ENCODE assay signal across 8 cellular contexts in genomic region chr1:51926171-51926812, GRCh38. TPM values are rescaled to one million over a fixed set of nuclear protein-coding genes. Genes with fewer than 3 reads are reported as not detected.
DNase-seq lines count a peak whose midpoint lies in the region; ATAC-seq, FAIRE-seq and TF ChIP-seq lines count a peak whose summit lies in the region.

No MANE protein-coding gene starts in this region.

- TF ChIP-seq POLR2A in NB4 (IDR thresholded peaks at IDR 0.05; ENCODE audit: extremely low read depth, insufficient read length) (no peak), endothelial cell of umbilical vein (IDR thresholded peaks at IDR 0.05; ENCODE audit: low read depth, low read length) (no peak), GM18505 (IDR thresholded peaks at IDR 0.05; ENCODE audit: borderline replicate concordance, extremely low read depth, insufficient read depth, insufficient read length) (no peak)

- TF ChIP-seq CTCF in NB4 (IDR thresholded peaks at IDR 0.05; ENCODE audit: low read depth, low read length) = peak; percentile 48
- TF ChIP-seq CTCF in endothelial cell of umbilical vein (IDR thresholded peaks at IDR 0.05; ENCODE audit: extremely low read depth in 1 of 2, insufficient read depth in 1 of 2, low read depth in 1 of 2, low read length in 2 of 2) = peak; percentile 37 to 53

- H3K27ac ChIP-seq in endothelial cell of umbilical vein (ENCODE audit: insufficient read depth, low read depth, low read length) = no peak overlapping the region

- no peaks in the 10 kb centered on the region for H3K27me3 ChIP-seq in endothelial cell of umbilical vein (ENCODE audit: control insufficient read depth in 2 of 2, insufficient read depth in 2 of 2, low read length in 2 of 2)

- ATAC-seq in activated naive CD4-positive, alpha-beta T cell treated with anti-CD3 and anti-CD28 coated beads, Interleukin-2, amount 50 U/mL, for 72 hours = peak; percentile 31 to 54
- ATAC-seq in stimulated activated effector memory CD8-positive, alpha-beta T cell treated with anti-CD3 and anti-CD28 coated beads, Interleukin-12 subunit alpha, Interleukin-12 subunit beta, amount 100 ng/mL, for 72 hours = peak; percentile 76
- ATAC-seq in HG03439 (IDR thresholded peaks at IDR 0.05; ENCODE audit: unreplicated experiment) (no peak), GM18505 (IDR thresholded peaks at IDR 0.05; ENCODE audit: unreplicated experiment) (no peak)

- CTCF ChIA-PET in endothelial cell of umbilical vein (lab: Charles Lee) = interaction anchor here (1.0 to 4.6 kb wide), 8 partner anchors 11 to 71 kb away, joined by 3 to 66 read pairs (median 3); no protein-coding TSS in a partner anchor

- no peak overlapping the region for H3K9ac ChIP-seq in endothelial cell of umbilical vein (replicated peaks; ENCODE audit: extremely low read depth, insufficient read depth, low read length)

- H4K20me1 ChIP-seq in endothelial cell of umbilical vein (replicated peaks; ENCODE audit: control insufficient read depth, extremely low read depth, insufficient read depth, low read length) = no peaks in the 10 kb centered on the region

- H3K79me2 ChIP-seq in endothelial cell of umbilical vein (ENCODE audit: control insufficient read depth, insufficient read depth, low read length) = no peaks in the 10 kb centered on the region

- no peak overlapping the region for H3K27ac Mint-ChIP-seq in activated naive CD4-positive, alpha-beta T cell treated with anti-CD3 and anti-CD28 coated beads, Interleukin-2, amount 50 U/mL, for 72 hours
- no peak overlapping the region for H3K27ac Mint-ChIP-seq in stimulated activated effector memory CD8-positive, alpha-beta T cell treated with anti-CD3 and anti-CD28 coated beads, Interleukin-12 subunit alpha, Interleukin-12 subunit beta, amount 100 ng/mL, for 72 hours

- H3K4me1 ChIP-seq in endothelial cell of umbilical vein (ENCODE audit: control insufficient read depth, extremely low read depth, insufficient read depth, low read length) = no peaks in the 10 kb centered on the region

- H3K9me3 ChIP-seq in endothelial cell of umbilical vein (replicated peaks; ENCODE audit: control insufficient read depth, insufficient read depth, low read length) = no peaks in the 10 kb centered on the region

- H3K36me3 ChIP-seq in endothelial cell of umbilical vein (ENCODE audit: control insufficient read depth in 2 of 2, extremely low read depth in 1 of 2, insufficient read depth in 2 of 2, low read length in 2 of 2) = no peaks in the 10 kb centered on the region

- H3K4me2 ChIP-seq in endothelial cell of umbilical vein (ENCODE audit: insufficient read depth, low read length) = no peak overlapping the region

- H3K9me1 ChIP-seq in endothelial cell of umbilical vein (replicated peaks; ENCODE audit: control insufficient read depth, extremely low read depth, insufficient read depth, low read length) = no peaks in the 10 kb centered on the region

- no TSS peak for BruUV-seq in endothelial cell of umbilical vein (replicated peaks; lab: Mats Ljungman, UMichigan)

- dilution Hi-C loops in endothelial cell of umbilical vein (cut with MboI; ENCODE audit: extremely low pct_ligation_motif_present, low sequenced_read_pairs) = no loop called here

- H3K4me1 Mint-ChIP-seq in stimulated activated effector memory CD8-positive, alpha-beta T cell treated with anti-CD3 and anti-CD28 coated beads, Interleukin-12 subunit alpha, Interleukin-12 subunit beta, amount 100 ng/mL, for 72 hours = no peaks in the 10 kb centered on the region

- H3K4me3 ChIP-seq in NB4 (ENCODE audit: low read depth, low read length) (no peak overlapping the region), endothelial cell of umbilical vein (replicated peaks in 1 of 3; ENCODE audit: insufficient read depth in 1 of 3, low read depth in 1 of 3, low read length in 3 of 3) (no peak overlapping the region)

- no peaks in the 10 kb centered on the region for H3K36me3 Mint-ChIP-seq in activated naive CD4-positive, alpha-beta T cell treated with anti-CD3 and anti-CD28 coated beads, Interleukin-2, amount 50 U/mL, for 72 hours
- H3K36me3 Mint-ChIP-seq in stimulated activated effector memory CD8-positive, alpha-beta T cell treated with anti-CD3 and anti-CD28 coated beads, Interleukin-12 subunit alpha, Interleukin-12 subunit beta, amount 100 ng/mL, for 72 hours = no peaks in the 10 kb centered on the region

- POLR2A ChIA-PET in endothelial cell of umbilical vein (lab: Charles Lee) = interaction anchor here (0.6 kb wide), 1 partner anchor 77 kb away, joined by 3 read pairs; no protein-coding TSS in a partner anchor

- H3K4me3 Mint-ChIP-seq in stimulated activated effector memory CD8-positive, alpha-beta T cell treated with anti-CD3 and anti-CD28 coated beads, Interleukin-12 subunit alpha, Interleukin-12 subunit beta, amount 100 ng/mL, for 72 hours = no peak overlapping the region

- no peak overlapping the region for H2AFZ ChIP-seq in endothelial cell of umbilical vein (ENCODE audit: low read depth, low read length)

- H3K9me3 Mint-ChIP-seq in activated naive CD4-positive, alpha-beta T cell treated with anti-CD3 and anti-CD28 coated beads, Interleukin-2, amount 50 U/mL, for 72 hours = no peaks in the 10 kb centered on the region
- H3K9me3 Mint-ChIP-seq in stimulated activated effector memory CD8-positive, alpha-beta T cell treated with anti-CD3 and anti-CD28 coated beads, Interleukin-12 subunit alpha, Interleukin-12 subunit beta, amount 100 ng/mL, for 72 hours = no peaks in the 10 kb centered on the region

- no peak for DNase-seq in activated naive CD4-positive, alpha-beta T cell treated with anti-CD3 and anti-CD28 coated beads, Interleukin-2, amount 50 U/mL, for 72 hours (ENCODE audit: low spot score in 2 of 2)
- no peak for DNase-seq in activated naive CD4-positive, alpha-beta T cell treated with Interleukin-2 at 50 U/mL for 16 hours
- DNase-seq in NB4 (ENCODE audit: low read depth) = peak; percentile 47
- DNase-seq in endothelial cell of umbilical vein (ENCODE audit: low read depth, low spot score) = peak; percentile 52
- DNase-seq in stimulated activated effector memory CD8-positive, alpha-beta T cell treated with anti-CD3 and anti-CD28 coated beads, Interleukin-12 subunit alpha, Interleukin-12 subunit beta, amount 100 ng/mL, for 72 hours (ENCODE audit: low spot score in 2 of 2) = no peak
- no peak for DNase-seq in SK-N-DZ (ENCODE audit: low spot score)

- FAIRE-seq in endothelial cell of umbilical vein (lab: Jason Lieb, UNC) = peak; percentile 90

- intact Hi-C loops in endothelial cell of umbilical vein (cut with micrococcal nuclease) = loop anchor here (1.0 kb wide), 2 partner anchors 29 to 76 kb away; no protein-coding TSS in a partner anchor

TF ChIP-seq in endothelial cell of umbilical vein, 7 proteins besides CTCF, POLR2A, EP300 and RAD21:
- TF ChIP-seq JUN (IDR thresholded peaks at IDR 0.05; ENCODE audit: borderline replicate concordance, insufficient read depth, insufficient read length, low read depth) (no peak), FOS (IDR thresholded peaks at IDR 0.05; ENCODE audit: borderline replicate concordance, insufficient read depth, low read length) (no peak), MAX (IDR thresholded peaks at IDR 0.05; ENCODE audit: insufficient read depth, insufficient read length) (no peak), MYC (IDR thresholded peaks at IDR 0.05; ENCODE audit: low read depth, low read length) (no peak), EZH2 (IDR thresholded peaks at IDR 0.05; ENCODE audit: borderline replicate concordance, low read depth, low read length, severe bottlenecking) (no peak), GATA2 (IDR thresholded peaks at IDR 0.05; ENCODE audit: insufficient read depth, insufficient read length, low read depth, low read length) (no peak), POLR2AphosphoS5 (IDR thresholded peaks at IDR 0.05; ENCODE audit: insufficient read depth, low read depth, low read length) (no peak)

RNA-seq across cellular contexts. Expression of gene NRDC, which starts 47.8 kb away (rescaled TPM):
- total RNA-seq in activated naive CD4-positive, alpha-beta T cell treated with anti-CD3 and anti-CD28 coated beads, Interleukin-2, amount 50 U/mL, for 72 hours = 100 to 1,000 TPM; 132 to 163 TPM
- 125 and 146 TPM in 2 replicates for total RNA-seq in endothelial cell of umbilical vein
- 35.6 and 41.8 TPM in 2 replicates for polyA plus RNA-seq in endothelial cell of umbilical vein
- polyA plus RNA-seq in endothelial cell of umbilical vein (2011; cell fraction: cytosol; rRNA removed) = 55.8 and 62.4 TPM in 2 replicates
- 154 and 169 TPM in 2 replicates for polyA plus RNA-seq in endothelial cell of umbilical vein (2011; cell fraction: nucleus; rRNA removed)
- 99.9 and 148 TPM in 2 replicates for polyA plus RNA-seq in endothelial cell of umbilical vein (2012)
- 121 and 129 TPM in 2 replicates for polyA minus RNA-seq in endothelial cell of umbilical vein
- polyA minus RNA-seq in endothelial cell of umbilical vein (2011; cell fraction: cytosol; rRNA and poly(A)+ RNA removed) = 80.1 TPM
- polyA minus RNA-seq in endothelial cell of umbilical vein (2011; cell fraction: nucleus; rRNA and poly(A)+ RNA removed) = 75.6 and 104 TPM in 2 replicates
- 37.5 and 45.2 TPM in 2 replicates for polyA plus RNA-seq in SK-N-DZ (2014; cell fraction: cytosol; rRNA removed)
- polyA plus RNA-seq in SK-N-DZ (2014; cell fraction: nucleus; rRNA removed) = 70.6 and 131 TPM in 2 replicates

Comparison
In these comparisons a context has a peak if more than half of its experiments do, and no peak if none do; other contexts are left out.
1. ATAC-seq: peak in activated naive CD4-positive, alpha-beta T cell treated with anti-CD3 and anti-CD28 coated beads, Interleukin-2, amount 50 U/mL, for 72 hours (2 of 2) and stimulated activated effector memory CD8-positive, alpha-beta T cell treated with anti-CD3 and anti-CD28 coated beads, Interleukin-12 subunit alpha, Interleukin-12 subunit beta, amount 100 ng/mL, for 72 hours (single experiment); none in HG03439 (single experiment) and GM18505 (single experiment).
2. DNase-seq: peak in NB4 (single experiment) and endothelial cell of umbilical vein (single experiment); none in activated naive CD4-positive, alpha-beta T cell treated with anti-CD3 and anti-CD28 coated beads, Interleukin-2, amount 50 U/mL, for 72 hours (0 of 2), activated naive CD4-positive, alpha-beta T cell treated with Interleukin-2 at 50 U/mL for 16 hours (single experiment), stimulated activated effector memory CD8-positive, alpha-beta T cell treated with anti-CD3 and anti-CD28 coated beads, Interleukin-12 subunit alpha, Interleukin-12 subunit beta, amount 100 ng/mL, for 72 hours (0 of 2) and SK-N-DZ (single experiment).